20 cellular contexts compared by ENCODE assay signal in genomic region chr17:27343294-27343693, GRCh38. TPM values are rescaled to one million over a fixed set of nuclear protein-coding genes. Genes with fewer than 3 reads are reported as not detected.
DNase-seq lines count a peak whose midpoint lies in the region; TF ChIP-seq lines count a peak whose summit lies in the region.
"Had no signal": no experiment of that assay in that cellular context is flagged by ENCODE, and none has a peak within 500 bp of the region (broad histone marks: within the 10 kb centered on the region; RNA-seq: fewer than 3 reads in every experiment).

No MANE protein-coding gene starts in this region.

- TF ChIP-seq CTCF in left ventricle myocardium inferior (IDR thresholded peaks at IDR 0.05; ENCODE audit: borderline replicate concordance) (no peak), brain (conservative IDR thresholded peaks at IDR 0.05) (no peak), neural progenitor cell (IDR thresholded peaks at IDR 0.05) (no peak), glutamatergic neuron (IDR thresholded peaks at IDR 0.05; ENCODE audit: partially characterized antibody, unreplicated experiment) (no peak)

- H3K27me3 ChIP-seq in left ventricle myocardium inferior (ENCODE audit: low read depth): no peaks in the 10 kb centered on the region
- H3K27me3 ChIP-seq in neural progenitor cell: no peaks in the 10 kb centered on the region

- H3K4me2 ChIP-seq in neural progenitor cell: peak overlapping the region; percentile 13

- H3K27ac ChIP-seq in left ventricle myocardium inferior (replicated peaks) (peak overlapping the region; percentile 61), neural progenitor cell (no peak overlapping the region)
- H3K27ac ChIP-seq: 22Rv1, C4-2B had no signal

- H3K4me1 Mint-ChIP-seq in brain (peaks cover 71% of the 10 kb centered on the region), neural progenitor cell (peaks cover 40% of the 10 kb centered on the region), glutamatergic neuron (ENCODE audit: low read depth, unreplicated experiment) (peaks cover 9% of the 10 kb centered on the region)

- H3F3A ChIP-seq in neural progenitor cell (ENCODE audit: low read depth): peaks cover 36% of the 10 kb centered on the region

- H3K27me3 Mint-ChIP-seq in brain (peaks cover 4% of the 10 kb centered on the region), neural progenitor cell (ENCODE audit: insufficient read depth, low read depth) (peaks cover 6% of the 10 kb centered on the region), glutamatergic neuron (ENCODE audit: unreplicated experiment) (peaks cover 8% of the 10 kb centered on the region)

- no peak overlapping the region for H3K4me3 ChIP-seq in left ventricle myocardium inferior
- no peak overlapping the region for H3K4me3 ChIP-seq in neural progenitor cell

- H4K20me1 ChIP-seq in neural progenitor cell (ENCODE audit: low read depth): no peaks in the 10 kb centered on the region

- no peaks in the 10 kb centered on the region for H3K79me2 ChIP-seq in neural progenitor cell (ENCODE audit: low read depth)

- H3K9me3 Mint-ChIP-seq in brain: peaks cover 0 to 4% (median 2%) of the 10 kb centered on the region in 5 experiments
- H3K9me3 Mint-ChIP-seq in neural progenitor cell: no peaks in the 10 kb centered on the region
- H3K9me3 Mint-ChIP-seq in glutamatergic neuron (ENCODE audit: unreplicated experiment): peaks cover 4% of the 10 kb centered on the region
- H3K9me3 Mint-ChIP-seq: CD8-positive, alpha-beta memory T cell had no signal

- H3K9me3 ChIP-seq in left ventricle myocardium inferior (replicated peaks) (no peaks in the 10 kb centered on the region), neural progenitor cell (ENCODE audit: low read depth) (no peaks in the 10 kb centered on the region)

- no peaks in the 10 kb centered on the region for H3K36me3 Mint-ChIP-seq in brain
- peaks cover 1% of the 10 kb centered on the region for H3K36me3 Mint-ChIP-seq in neural progenitor cell
- H3K36me3 Mint-ChIP-seq in glutamatergic neuron (ENCODE audit: unreplicated experiment): no peaks in the 10 kb centered on the region
- H3K36me3 Mint-ChIP-seq: CD8-positive, alpha-beta memory T cell had no signal

- no peaks in the 10 kb centered on the region for H3K36me3 ChIP-seq in left ventricle myocardium inferior
- no peaks in the 10 kb centered on the region for H3K36me3 ChIP-seq in neural progenitor cell

- H2AFZ ChIP-seq in neural progenitor cell (replicated peaks): no peak overlapping the region

- H3K4me1 ChIP-seq in left ventricle myocardium inferior (peaks cover 52% of the 10 kb centered on the region), neural progenitor cell (peaks cover 27% of the 10 kb centered on the region)

- intact Hi-C loops in left ventricle myocardium inferior (cut with micrococcal nuclease) (no loop called here), cardiac septum (cut with DNase I) (no loop called here)

- H3K4me3 Mint-ChIP-seq in brain (no peak overlapping the region), neural progenitor cell (no peak overlapping the region), glutamatergic neuron (ENCODE audit: unreplicated experiment) (no peak overlapping the region)
- H3K4me3 Mint-ChIP-seq: CD8-positive, alpha-beta memory T cell had no signal

- H3K9ac ChIP-seq in neural progenitor cell: no peak overlapping the region

- H3K27ac Mint-ChIP-seq in brain: peak overlapping the region; percentile 57 to 93 (median 84)
- H3K27ac Mint-ChIP-seq in neural progenitor cell: no peak overlapping the region
- H3K27ac Mint-ChIP-seq in glutamatergic neuron (ENCODE audit: unreplicated experiment): no peak overlapping the region
- H3K27ac Mint-ChIP-seq: CD8-positive, alpha-beta memory T cell had no signal

- DNase-seq in left ventricle myocardium inferior (no peak), cardiac septum (ENCODE audit: low spot score) (no peak), neural progenitor cell (ENCODE audit: low spot score) (peak; percentile 38), NCI-H1105 (lab: John Stamatoyannopoulos, UW) (no peak), inferior parietal cortex (ENCODE audit: extremely low spot score) (no peak), HK-2 (ENCODE audit: unreplicated experiment) (no peak), glutamatergic neuron (no peak)
- DNase-seq: Calu3; CD8-positive, alpha-beta memory T cell; DMS153; GOT3; Kasumi-1; NCI-H1417; NCI-H187; NCI-H510A; NCI-H774; NK-92 treated with Interleukin-12 subunit alpha and Interleukin-12 subunit beta, amount 100 ng/mL, for 24 hours had no signal

RNA-seq across cellular contexts. Expression of gene WSB1, which starts 49.4 kb away (rescaled TPM):
- 53.3 TPM for total RNA-seq in left ventricle myocardium inferior
- total RNA-seq in cardiac septum: 94.1 TPM
- 21.7 TPM for polyA plus RNA-seq in brain (ENCODE audit: insufficient read depth, low read depth, low replicate concordance)
- total RNA-seq in neural progenitor cell (ENCODE audit: low replicate concordance): 396 and 521 TPM in 2 replicates
- 633 TPM for total RNA-seq in glutamatergic neuron (ENCODE audit: unreplicated experiment)

Comparison
In these comparisons a context has a peak if more than half of its experiments do, and no peak if none do; other contexts are left out.
1. H3K27ac Mint-ChIP-seq: peak in brain (5 of 5); none in neural progenitor cell (single experiment) and glutamatergic neuron (single experiment).